Comparison of ENCODE assay signal across 13 cellular contexts in genomic region chr2:230861564-230862255, GRCh38. TPM values are rescaled to one million over a fixed set of nuclear protein-coding genes. Genes with fewer than 3 reads are reported as not detected.
DNase-seq lines count a peak whose midpoint lies in the region; ATAC-seq and TF ChIP-seq lines count a peak whose summit lies in the region.
"Had no signal": no experiment of that assay in that cellular context is flagged by ENCODE, and none has a peak within 500 bp of the region (broad histone marks: within the 10 kb centered on the region; RNA-seq: fewer than 3 reads in every experiment).

No MANE protein-coding gene starts in this region.

- H3K4me2 ChIP-seq in OCI-LY7 (ENCODE audit: low read length), result no peak overlapping the region
- H3K4me2 ChIP-seq: A549 had no signal

- TF ChIP-seq CTCF in nephron progenitor cell (IDR thresholded peaks at IDR 0.05) (no peak), endothelial cell (IDR thresholded peaks at IDR 0.05; ENCODE audit: unreplicated experiment) (no peak), OCI-LY7 (conservative IDR thresholded peaks at IDR 0.05; ENCODE audit: low read length) (no peak)

- POLR2A ChIA-PET in OCI-LY7 (lab: Charles Lee), result no interaction called here

- intact Hi-C loops in OCI-LY7 (cut with micrococcal nuclease; ENCODE audit: unreplicated experiment), result no loop called here

- no TSS peak for BruUV-seq in OCI-LY7 (replicated peaks; lab: Mats Ljungman, UMichigan)

- H3K9me3 Mint-ChIP-seq in activated T-helper 17 cell treated with anti-CD3 and anti-CD28 coated beads, Interleukin-2, amount 50 U/mL, for 72 hours, result no peaks in the 10 kb centered on the region
- H3K9me3 Mint-ChIP-seq in nephron progenitor cell (peaks cover 16% of the 10 kb centered on the region), endothelial cell (ENCODE audit: unreplicated experiment) (no peaks in the 10 kb centered on the region)

- no peak overlapping the region for H2AFZ ChIP-seq in OCI-LY7 (ENCODE audit: low read length)

- H3K27me3 Mint-ChIP-seq in activated T-helper 17 cell treated with anti-CD3 and anti-CD28 coated beads, Interleukin-2, amount 50 U/mL, for 72 hours, result peaks cover 16% of the 10 kb centered on the region
- peaks cover 7% of the 10 kb centered on the region for H3K27me3 Mint-ChIP-seq in nephron progenitor cell (ENCODE audit: low read depth, poor library complexity)
- peaks cover 8% of the 10 kb centered on the region for H3K27me3 Mint-ChIP-seq in endothelial cell (ENCODE audit: unreplicated experiment)

- H4K20me1 ChIP-seq in OCI-LY7 (ENCODE audit: insufficient read depth, low read length), result no peaks in the 10 kb centered on the region

- no peaks in the 10 kb centered on the region for H3K4me1 ChIP-seq in OCI-LY7 (ENCODE audit: insufficient read depth, low read length, poor library complexity, severe bottlenecking)

- DNase-seq in NCI-H748 (lab: John Stamatoyannopoulos, UW; ENCODE audit: unreplicated experiment) (peak; percentile 51), NCI-H748 treated with DMSO at 0.1 percent for 48 hours (lab: John Stamatoyannopoulos, UW) (no peak), NCI-H146 (lab: John Stamatoyannopoulos, UW) (peak; percentile 45), nephron progenitor cell (no peak), endothelial cell (ENCODE audit: low spot score) (no peak), AG08396 (ENCODE audit: low spot score) (no peak), OCI-LY7 (ENCODE audit: low spot score) (no peak)
- DNase-seq: NCI-H1436; pancreas; stimulated activated CD4-positive, alpha-beta T cell treated with anti-CD3 and anti-CD28 coated beads, Interleukin-1b, Interleukin-23, amount 100 ng/mL, for 48 hours had no signal

- H3K36me3 Mint-ChIP-seq in activated T-helper 17 cell treated with anti-CD3 and anti-CD28 coated beads, Interleukin-2, amount 50 U/mL, for 72 hours (ENCODE audit: low read depth), result no peaks in the 10 kb centered on the region
- H3K36me3 Mint-ChIP-seq in nephron progenitor cell (ENCODE audit: low read depth) (no peaks in the 10 kb centered on the region), endothelial cell (ENCODE audit: low read depth, unreplicated experiment) (no peaks in the 10 kb centered on the region)

- H3K27ac Mint-ChIP-seq in activated T-helper 17 cell treated with anti-CD3 and anti-CD28 coated beads, Interleukin-2, amount 50 U/mL, for 72 hours, result no peak overlapping the region
- H3K27ac Mint-ChIP-seq in nephron progenitor cell (peak overlapping the region; percentile 14), endothelial cell (ENCODE audit: unreplicated experiment) (no peak overlapping the region)

- peaks cover 16% of the 10 kb centered on the region for H3K4me1 Mint-ChIP-seq in activated T-helper 17 cell treated with anti-CD3 and anti-CD28 coated beads, Interleukin-2, amount 50 U/mL, for 72 hours
- H3K4me1 Mint-ChIP-seq in nephron progenitor cell (peaks cover 57% of the 10 kb centered on the region), endothelial cell (ENCODE audit: unreplicated experiment) (peaks cover 20% of the 10 kb centered on the region)

- no peak overlapping the region for H3K4me3 ChIP-seq in OCI-LY7 (ENCODE audit: low read depth, low read length, poor library complexity, severe bottlenecking)
- H3K4me3 ChIP-seq: A549, left lung, pancreas had no signal

- CTCF ChIA-PET in OCI-LY7 (lab: Charles Lee; ENCODE audit: unreplicated experiment), result no interaction called here

- H3K79me2 ChIP-seq in OCI-LY7 (ENCODE audit: insufficient read depth, low read depth, low read length), result no peaks in the 10 kb centered on the region

- no peak overlapping the region for H3K27ac ChIP-seq in OCI-LY7 (ENCODE audit: low read depth, low read length, poor library complexity, severe bottlenecking)
- H3K27ac ChIP-seq: A549, left lung, pancreas had no signal

- H3K36me3 ChIP-seq in OCI-LY7 (ENCODE audit: insufficient read depth, low read length), result no peaks in the 10 kb centered on the region
- H3K36me3 ChIP-seq: left lung, pancreas had no signal

- peak overlapping the region; percentile 5 for H3K4me3 Mint-ChIP-seq in activated T-helper 17 cell treated with anti-CD3 and anti-CD28 coated beads, Interleukin-2, amount 50 U/mL, for 72 hours
- peak overlapping the region; percentile 37 for H3K4me3 Mint-ChIP-seq in nephron progenitor cell
- H3K4me3 Mint-ChIP-seq in endothelial cell (ENCODE audit: unreplicated experiment), result no peak overlapping the region

- H3K9me2 ChIP-seq in OCI-LY7 (ENCODE audit: insufficient read depth, low read length), result no peaks in the 10 kb centered on the region

- ATAC-seq in activated T-helper 17 cell treated with anti-CD3 and anti-CD28 coated beads, Interleukin-2, amount 50 U/mL, for 72 hours (replicated peaks), result no peak
- ATAC-seq: left lung, pancreas had no signal

- H3K9me3 ChIP-seq in OCI-LY7 (ENCODE audit: low read length), result no peaks in the 10 kb centered on the region
- H3K9me3 ChIP-seq: left lung, pancreas had no signal

RNA-seq across cellular contexts. Expression of gene ITM2C, which starts 3.0 kb away (rescaled TPM):
- total RNA-seq in activated T-helper 17 cell treated with anti-CD3 and anti-CD28 coated beads, Interleukin-2, amount 50 U/mL, for 72 hours, result 10 to 100 TPM; 28.7 to 45.0 TPM
- total RNA-seq in endothelial cell (ENCODE audit: unreplicated experiment) (279 TPM), OCI-LY7 (2022) (not detected in 2 replicates)
- total RNA-seq in OCI-LY7 (2014; rRNA removed; shearing (Covaris generic)), result not detected in 2 replicates

Comparison
In these comparisons a context has a peak if more than half of its experiments do, and no peak if none do; other contexts are left out.
1. DNase-seq: peak in NCI-H748 (single experiment) and NCI-H146 (single experiment); none in NCI-H748 treated with DMSO at 0.1 percent for 48 hours (single experiment), nephron progenitor cell (single experiment), endothelial cell (single experiment), AG08396 (single experiment) and OCI-LY7 (single experiment).
2. RNA of gene ITM2C, which starts 3.0 kb away (total RNA-seq): 279 TPM in endothelial cell (single experiment) and 28.7 to 45.0 TPM in activated T-helper 17 cell treated with anti-CD3 and anti-CD28 coated beads, Interleukin-2, amount 50 U/mL, for 72 hours; not detected in OCI-LY7; every median in the first group is over 10 times any median in the second.